ENCODE assay signal across 8 cellular contexts in the genomic region with DNA sequence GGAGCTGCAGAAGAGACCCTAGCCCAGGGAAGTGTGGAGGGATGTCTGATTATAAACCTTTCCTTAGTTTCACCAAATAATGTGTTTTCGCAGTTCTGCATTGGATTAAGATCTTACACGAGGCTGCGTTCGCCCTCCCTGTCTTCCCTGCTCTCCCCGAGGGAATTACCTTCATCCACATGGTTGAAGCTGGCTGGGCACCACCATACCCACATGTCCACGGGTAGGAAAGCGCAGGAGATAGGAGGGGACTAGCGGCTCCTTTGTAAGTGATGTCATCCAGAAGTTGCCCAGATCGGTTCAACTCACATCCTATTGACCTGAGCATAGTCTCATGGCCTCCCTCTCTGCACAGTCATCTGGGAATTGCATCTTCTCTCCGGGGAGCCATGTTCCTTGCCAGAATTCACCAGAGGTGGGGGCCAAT. TPM values are rescaled to one million over a fixed set of nuclear protein-coding genes. Genes with fewer than 3 reads are reported as not detected.
DNase-seq lines count a peak whose midpoint lies in the region; ATAC-seq and TF ChIP-seq lines count a peak whose summit lies in the region.

No MANE protein-coding gene starts in this region.

- peaks cover 9% of the 10 kb centered on the region for H3K36me3 Mint-ChIP-seq in T-helper 2 cell treated with Interferon-gamma antibody and Interleukin-4, amounts not matched to agents 5 μg/mL and 100 μg/mL, for 36 hours (ENCODE audit: low read depth)
- H3K36me3 Mint-ChIP-seq in naive B cell = peaks cover 0 to 7% of the 10 kb centered on the region in 2 donors

- no peak for TF ChIP-seq CTCF in KMS-11 (conservative IDR thresholded peaks at IDR 0.05; ENCODE audit: low read depth, low read length)

- H3K27me3 Mint-ChIP-seq in T-helper 2 cell treated with Interferon-gamma antibody and Interleukin-4, amounts not matched to agents 5 μg/mL and 100 μg/mL, for 36 hours (ENCODE audit: low read depth) = peaks cover 2% of the 10 kb centered on the region
- no peaks in the 10 kb centered on the region for H3K27me3 Mint-ChIP-seq in naive B cell

- no peaks in the 10 kb centered on the region for H4K20me1 ChIP-seq in KMS-11 (ENCODE audit: insufficient read depth)

- peaks cover 28% of the 10 kb centered on the region for H3K4me1 Mint-ChIP-seq in T-helper 2 cell treated with Interferon-gamma antibody and Interleukin-4, amounts not matched to agents 5 μg/mL and 100 μg/mL, for 36 hours (ENCODE audit: low read depth)
- H3K4me1 Mint-ChIP-seq in naive B cell = peaks cover 22 to 25% (median 25%) of the 10 kb centered on the region in 3 donors

- H3K27ac Mint-ChIP-seq in T-helper 2 cell treated with Interferon-gamma antibody and Interleukin-4, amounts not matched to agents 5 μg/mL and 100 μg/mL, for 36 hours = peak overlapping the region; percentile 89
- peak overlapping the region in 4 of 6 donors; percentile 5 to 92 (median 72) for H3K27ac Mint-ChIP-seq in naive B cell

- H3K4me2 ChIP-seq in KMS-11 = peak overlapping the region; percentile 66

- H3K9ac ChIP-seq in KMS-11 = peak overlapping the region; percentile 50; the same call in 1 of the 2 replicates

- H3K27ac ChIP-seq in KMS-11 = no peak overlapping the region; the same call in 1 of the 2 replicates

- no peak overlapping the region for H3K4me3 ChIP-seq in KMS-11 (IDR thresholded peaks at IDR 0.05; ENCODE audit: insufficient read depth, low read depth, low read length)

- H3K4me1 ChIP-seq in KMS-11 (ENCODE audit: low read depth, poor library complexity, severe bottlenecking) = peaks cover 12% of the 10 kb centered on the region

- H2AFZ ChIP-seq in KMS-11 (ENCODE audit: low read depth) = peak overlapping the region; percentile 69

- DNase-seq in NCI-H1417 (lab: John Stamatoyannopoulos, UW) (peak; percentile 4 to 74 (median 61)), NCI-H1417 treated with DMSO at 0.1 percent for 48 hours (lab: John Stamatoyannopoulos, UW) (no peak), epidermal melanocyte (ENCODE audit: insufficient read length, low spot score) (peak; percentile 70), naive B cell (no peak)
- DNase-seq in T-helper 2 cell treated with Interferon-gamma antibody and Interleukin-4, amounts not matched to agents 5 μg/mL and 100 μg/mL, for 36 hours (ENCODE audit: low spot score) = no peak
- no peak for DNase-seq in activated CD4-positive, CD25-positive, alpha-beta regulatory T cell (lab: John Stamatoyannopoulos, UW)

- ATAC-seq in naive B cell (ENCODE audit: low read depth in 2 of 2) (no peak), GM18519 (IDR thresholded peaks at IDR 0.05; ENCODE audit: low FRiP score, unreplicated experiment) (no peak)

- no peaks in the 10 kb centered on the region for H3K79me2 ChIP-seq in KMS-11 (ENCODE audit: insufficient read depth, low read depth)

- no peaks in the 10 kb centered on the region for H3K9me3 Mint-ChIP-seq in T-helper 2 cell treated with Interferon-gamma antibody and Interleukin-4, amounts not matched to agents 5 μg/mL and 100 μg/mL, for 36 hours
- H3K9me3 Mint-ChIP-seq in naive B cell = no peaks in the 10 kb centered on the region

- H3K4me3 Mint-ChIP-seq in T-helper 2 cell treated with Interferon-gamma antibody and Interleukin-4, amounts not matched to agents 5 μg/mL and 100 μg/mL, for 36 hours = peak overlapping the region; percentile 85
- peak overlapping the region; percentile 92 to 98 (median 94) for H3K4me3 Mint-ChIP-seq in naive B cell

- H3K36me3 ChIP-seq in KMS-11 (ENCODE audit: insufficient read depth) = no peaks in the 10 kb centered on the region

- no peaks in the 10 kb centered on the region for H3K27me3 ChIP-seq in KMS-11 (ENCODE audit: insufficient read depth, low read depth)

RNA-seq across cellular contexts. Expression of a gene that starts 1.1 kb away (rescaled TPM):
- polyA plus RNA-seq in naive B cell (ENCODE audit: low read depth in 6 of 6) = 1 to 10 TPM; 1.1 to 5.8 (median 2.8) TPM

RNA-seq across cellular contexts. Expression of a gene that starts 49.6 kb away (rescaled TPM):
- polyA plus RNA-seq in naive B cell (ENCODE audit: low read depth in 6 of 6) = 1 to 10 TPM; 2.2 to 6.1 (median 3.9) TPM

RNA-seq across cellular contexts. Expression of a gene that starts 59.2 kb away (rescaled TPM):
- 10 to 100 TPM; 15.3 to 25.5 (median 17.5) TPM for polyA plus RNA-seq in naive B cell (ENCODE audit: low read depth in 6 of 6)

Comparison
In these comparisons a context has a peak if more than half of its experiments do, and no peak if none do; other contexts are left out.
1. DNase-seq: peak in NCI-H1417 (3 of 3) and epidermal melanocyte (single experiment); none in NCI-H1417 treated with DMSO at 0.1 percent for 48 hours (single experiment), T-helper 2 cell treated with Interferon-gamma antibody and Interleukin-4, amounts not matched to agents 5 μg/mL and 100 μg/mL, for 36 hours (single experiment), naive B cell (single experiment) and activated CD4-positive, CD25-positive, alpha-beta regulatory T cell (0 of 4).